In the genomic region with DNA sequence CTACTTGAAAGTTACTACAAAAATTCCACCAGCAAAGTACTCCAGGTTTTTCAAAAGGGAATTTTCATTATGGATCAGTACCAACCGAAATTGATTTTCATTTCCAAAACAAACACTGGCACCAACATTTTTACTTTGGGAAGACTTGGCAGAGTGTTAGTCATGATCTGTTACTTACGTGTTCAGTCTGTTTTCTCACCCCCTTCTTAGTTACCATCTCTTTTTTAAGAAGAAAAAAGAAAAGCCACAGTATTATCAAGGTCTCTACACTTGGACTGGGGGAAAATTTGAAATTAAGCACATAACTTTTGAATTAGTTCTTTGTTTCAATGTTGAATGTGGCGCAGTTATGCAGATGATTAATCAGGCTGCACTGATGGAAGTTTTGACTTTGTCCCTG, we compare ENCODE assay signal across 24 cellular contexts. TPM values are rescaled to one million over a fixed set of nuclear protein-coding genes. Genes with fewer than 3 reads are reported as not detected.
DNase-seq lines count a peak whose midpoint lies in the region; ATAC-seq and TF ChIP-seq lines count a peak whose summit lies in the region.
"Had no signal": no experiment of that assay in that cellular context is flagged by ENCODE, and none has a peak within 500 bp of the region (broad histone marks: within the 10 kb centered on the region; RNA-seq: fewer than 3 reads in every experiment).

No MANE protein-coding gene starts in this region.

- peaks cover 57 to 71% of the 10 kb centered on the region in 2 experiments for H3K36me3 ChIP-seq in SK-N-SH (replicated peaks in 1 of 2; ENCODE audit: control insufficient read depth in 1 of 2, insufficient read depth in 2 of 2, low read length in 1 of 2)
- H3K36me3 ChIP-seq in gastrocnemius medialis, result peaks cover 4 to 35% of the 10 kb centered on the region in 2 donors
- H3K36me3 ChIP-seq: thoracic aorta had no signal

- POLR2A ChIA-PET in SK-N-SH (lab: Yijun Ruan, JAX), result no interaction called here
- POLR2A ChIA-PET in WTC11 (lab: Charles Lee), result no interaction called here

- no peak for TF ChIP-seq RAD21 in SK-N-SH (IDR thresholded peaks at IDR 0.05; ENCODE audit: low read length)

- H3F3A ChIP-seq in SK-N-SH (replicated peaks; ENCODE audit: insufficient read depth), result peaks cover 31% of the 10 kb centered on the region

- H3K9me2 ChIP-seq in SK-N-SH, result no peaks in the 10 kb centered on the region

- H3K79me2 ChIP-seq in SK-N-SH (ENCODE audit: insufficient read depth), result no peaks in the 10 kb centered on the region

- no peak for TF ChIP-seq EP300 in SK-N-SH (IDR thresholded peaks at IDR 0.05; ENCODE audit: borderline replicate concordance in 1 of 2, low read depth in 1 of 2, low read length in 1 of 2)

- WGBS in SK-N-SH (ENCODE audit: low lambda C conversion rate), result 90% methylated on average over 3 of the region's 3 CpGs

- TF ChIP-seq CTCF in SK-N-SH (IDR thresholded peaks at IDR 0.05) (no peak), WTC11 (IDR thresholded peaks at IDR 0.05) (no peak), dorsolateral prefrontal cortex (IDR thresholded peaks at IDR 0.05 in 54 of 56, conservative IDR thresholded peaks at IDR 0.05 in 2 of 56; ENCODE audit: low read depth in 1 of 56, partially characterized antibody in 56 of 56) (no peak), gastrocnemius medialis (IDR thresholded peaks at IDR 0.05 in 4 of 5, conservative IDR thresholded peaks at IDR 0.05 in 1 of 5) (no peak)

- TF ChIP-seq POLR2A in gastrocnemius medialis (IDR thresholded peaks at IDR 0.05), result no peak

- in situ Hi-C loops in gastrocnemius medialis (cut with MboI; ENCODE audit: low sequenced_read_pairs in 4 of 4), result no loop called here

- no peak for ATAC-seq in SK-N-SH treated with all-trans-retinoic acid at 6 μM for 48 hours
- ATAC-seq in WTC11, result no peak
- no peak for ATAC-seq in gastrocnemius medialis
- ATAC-seq in GM18873 (IDR thresholded peaks at IDR 0.05; ENCODE audit: low FRiP score, unreplicated experiment), result no peak
- ATAC-seq: psoas muscle; stimulated activated effector memory CD8-positive, alpha-beta T cell treated with anti-CD3 and anti-CD28 coated beads, Interleukin-12 subunit alpha, Interleukin-12 subunit beta, amount 100 ng/mL, for 72 hours had no signal

- no peak overlapping the region for H2AFZ ChIP-seq in SK-N-SH (ENCODE audit: low read depth)

- H3K4me3 ChIP-seq in SK-N-SH (ENCODE audit: low read depth in 2 of 2, low read length in 1 of 2), result no peak overlapping the region
- no peak overlapping the region for H3K4me3 ChIP-seq in dorsolateral prefrontal cortex
- H3K4me3 ChIP-seq in gastrocnemius medialis, result no peak overlapping the region
- H3K4me3 ChIP-seq: Peyer's patch, psoas muscle, SJCRH30, skin epidermis, thoracic aorta had no signal

- intact Hi-C loops in dorsolateral prefrontal cortex (cut with DNase I) (no loop called here), gastrocnemius medialis (cut with DNase I; ENCODE audit: low total_unique reads) (no loop called here)

- H3K4me2 ChIP-seq in SK-N-SH, result no peak overlapping the region

- H4K20me1 ChIP-seq in SK-N-SH (ENCODE audit: insufficient read depth), result peaks cover 20% of the 10 kb centered on the region; the same call in 1 of the 2 replicates

- H3K27me3 ChIP-seq in SK-N-SH (ENCODE audit: insufficient read depth), result no peaks in the 10 kb centered on the region
- H3K27me3 ChIP-seq in dorsolateral prefrontal cortex, result peaks cover 0 to 20% (median 0%) of the 10 kb centered on the region in 45 donors
- H3K27me3 ChIP-seq in gastrocnemius medialis, result no peaks in the 10 kb centered on the region
- H3K27me3 ChIP-seq: Peyer's patch, SJCRH30 had no signal

- peak overlapping the region; percentile 28 to 44; a peak in 3 of 4 replicates for H3K27ac ChIP-seq in SK-N-SH (ENCODE audit: low read depth in 2 of 2, low read length in 1 of 2)
- peak overlapping the region in 40 of 59 donors; percentile 7 to 75 (median 45) for H3K27ac ChIP-seq in dorsolateral prefrontal cortex
- peak overlapping the region; percentile 13 to 37 (median 26) for H3K27ac ChIP-seq in gastrocnemius medialis
- H3K27ac ChIP-seq: 22Rv1, epithelial cell of prostate, Peyer's patch, psoas muscle, SJCRH30, skin epidermis had no signal

- peaks cover 34% of the 10 kb centered on the region for H3K36me3 Mint-ChIP-seq in WTC11

- CTCF ChIA-PET in SK-N-SH (lab: Yijun Ruan, JAX) (interaction anchor here (1.2 to 4.5 kb wide), 2 partner anchors 9 to 17 kb away, joined by 4 to 24 read pairs; no protein-coding TSS in a partner anchor), WTC11 (lab: Charles Lee) (no interaction called here)

- H3K4me1 ChIP-seq in SK-N-SH (ENCODE audit: control insufficient read depth in 1 of 2, insufficient read depth in 2 of 2, low read depth in 1 of 2, low read length in 1 of 2), result peaks cover 3 to 22% of the 10 kb centered on the region in 2 experiments; a peak in 3 of 4 replicates
- peaks cover 8 to 16% of the 10 kb centered on the region in 2 donors for H3K4me1 ChIP-seq in gastrocnemius medialis
- H3K4me1 ChIP-seq: Peyer's patch had no signal

- no peaks in the 10 kb centered on the region for H3K27me3 Mint-ChIP-seq in WTC11 (ENCODE audit: low read depth)
- H3K27me3 Mint-ChIP-seq: activated CD4-positive, alpha-beta T cell treated with anti-CD3 and anti-CD28 coated beads, Interleukin-2, amount 10 ng/mL, durations not matched to agents 24 days and 14 days; central memory CD8-positive, alpha-beta T cell had no signal

- H3K27ac Mint-ChIP-seq in WTC11, result peak overlapping the region; percentile 89
- H3K27ac Mint-ChIP-seq: activated CD4-positive, alpha-beta T cell treated with anti-CD3 and anti-CD28 coated beads, Interleukin-2, amount 10 ng/mL, durations not matched to agents 24 days and 14 days; T-helper 1 cell treated with Interleukin-12 subunit alpha and Interleukin-12 subunit beta and Interleukin-4 antibody, amounts not matched to agents 30 μg/mL and 1 μg/mL, for 36 hours had no signal

- DNase-seq in SK-N-SH (no peak), WTC11 (ENCODE audit: low spot score) (no peak), dorsolateral prefrontal cortex (no peak), gastrocnemius medialis (no peak), NK-92 (lab: John Stamatoyannopoulos, UW; ENCODE audit: unreplicated experiment) (no peak)
- no peak for DNase-seq in activated CD4-positive, alpha-beta T cell treated with anti-CD3 and anti-CD28 coated beads for 4 hours
- DNase-seq: activated CD4-positive, alpha-beta T cell treated with anti-CD3 and anti-CD28 coated beads, Interleukin-2, amount 10 ng/mL, durations not matched to agents 24 days and 14 days; activated effector memory CD4-positive, alpha-beta T cell treated with anti-CD3 and anti-CD28 coated beads, Interleukin-2, amount 50 U/mL, for 16 hours; amniotic stem cell; islet precursor cell; NCI-H510A; Peyer's patch; psoas muscle; SJCRH30; stimulated activated CD4-positive, alpha-beta T cell treated with anti-CD3 and anti-CD28 coated beads, Interleukin-2, amount 100 ng/mL, for 24 hours had no signal

- no peaks in the 10 kb centered on the region for H3K9me3 Mint-ChIP-seq in WTC11
- H3K9me3 Mint-ChIP-seq: activated CD4-positive, alpha-beta T cell treated with anti-CD3 and anti-CD28 coated beads, Interleukin-2, amount 10 ng/mL, durations not matched to agents 24 days and 14 days; central memory CD8-positive, alpha-beta T cell; stimulated activated effector memory CD8-positive, alpha-beta T cell treated with anti-CD3 and anti-CD28 coated beads, Interleukin-12 subunit alpha, Interleukin-12 subunit beta, amount 100 ng/mL, for 72 hours; T-helper 1 cell treated with Interleukin-12 subunit alpha and Interleukin-12 subunit beta and Interleukin-4 antibody, amounts not matched to agents 30 μg/mL and 1 μg/mL, for 36 hours had no signal

- peaks cover 48% of the 10 kb centered on the region for H3K4me1 Mint-ChIP-seq in WTC11
- H3K4me1 Mint-ChIP-seq: central memory CD8-positive, alpha-beta T cell; stimulated activated effector memory CD8-positive, alpha-beta T cell treated with anti-CD3 and anti-CD28 coated beads, Interleukin-12 subunit alpha, Interleukin-12 subunit beta, amount 100 ng/mL, for 72 hours had no signal

- H3K9me3 ChIP-seq in SK-N-SH (no peaks in the 10 kb centered on the region), gastrocnemius medialis (no peaks in the 10 kb centered on the region)
- H3K9me3 ChIP-seq: Peyer's patch, psoas muscle, SJCRH30, thoracic aorta had no signal

- H3K9ac ChIP-seq in SK-N-SH, result no peak overlapping the region

- H3K4me3 Mint-ChIP-seq in WTC11, result no peak overlapping the region
- H3K4me3 Mint-ChIP-seq: activated CD4-positive, alpha-beta T cell treated with anti-CD3 and anti-CD28 coated beads, Interleukin-2, amount 10 ng/mL, durations not matched to agents 24 days and 14 days; central memory CD8-positive, alpha-beta T cell; stimulated activated effector memory CD8-positive, alpha-beta T cell treated with anti-CD3 and anti-CD28 coated beads, Interleukin-12 subunit alpha, Interleukin-12 subunit beta, amount 100 ng/mL, for 72 hours; T-helper 1 cell treated with Interleukin-12 subunit alpha and Interleukin-12 subunit beta and Interleukin-4 antibody, amounts not matched to agents 30 μg/mL and 1 μg/mL, for 36 hours had no signal

TF ChIP-seq in SK-N-SH, 30 proteins besides CTCF, POLR2A, EP300 and RAD21 (continues in another document):
- TF ChIP-seq NRF1 (IDR thresholded peaks at IDR 0.05; ENCODE audit: low read depth, low read length), result no peak
- TF ChIP-seq SMC3 (IDR thresholded peaks at IDR 0.05; ENCODE audit: low read depth, low read length), result no peak
- no peak for TF ChIP-seq RCOR1 (IDR thresholded peaks at IDR 0.05; ENCODE audit: low read length)
- no peak for TF ChIP-seq TCF12 (IDR thresholded peaks at IDR 0.05)

TF ChIP-seq in WTC11, 78 proteins besides CTCF, POLR2A, EP300 and RAD21 (continues in another document):
- no peak for TF ChIP-seq FOXP1 (CRISPR knock-in tag; IDR thresholded peaks at IDR 0.05; ENCODE audit: borderline replicate concordance)
- no peak for TF ChIP-seq NR2C2 (CRISPR knock-in tag; IDR thresholded peaks at IDR 0.05)
- no peak for TF ChIP-seq RORB (CRISPR knock-in tag; IDR thresholded peaks at IDR 0.05)
- no peak for TF ChIP-seq EMX1 (CRISPR knock-in tag; IDR thresholded peaks at IDR 0.05)
- no peak for TF ChIP-seq JUN (CRISPR knock-in tag; IDR thresholded peaks at IDR 0.05)
- no peak for TF ChIP-seq FOXJ3 (CRISPR knock-in tag; IDR thresholded peaks at IDR 0.05; ENCODE audit: borderline replicate concordance)

RNA-seq across cellular contexts. Expression of gene RBBP7, which starts 27.5 kb away (rescaled TPM):
- polyA plus RNA-seq in SK-N-SH (2012; rRNA removed), result 172 and 198 TPM in 2 replicates
- 195 and 207 TPM in 2 replicates for polyA plus RNA-seq in SK-N-SH (2012; cell fraction: cytosol; rRNA removed)
- 166 and 203 TPM in 2 replicates for polyA plus RNA-seq in SK-N-SH (2012; cell fraction: nucleus; rRNA removed)
- total RNA-seq in WTC11 (2021) (113 to 120 TPM (median 118 TPM) in 3 replicates), dorsolateral prefrontal cortex (100 to 1,000 TPM in 7 of 120 experiments, 10 to 100 TPM in 113; 52.6 to 124 (median 81.9) TPM), gastrocnemius medialis (100 to 1,000 TPM in 3 of 4 donors, 10 to 100 TPM in 1; 95.0 to 325 (median 151) TPM)

RNA-seq across cellular contexts. Expression of gene TXLNG, which starts 56.4 kb away (rescaled TPM):
- 12.1 and 16.6 TPM in 2 replicates for polyA plus RNA-seq in SK-N-SH (2012; rRNA removed)
- polyA plus RNA-seq in SK-N-SH (2012; cell fraction: cytosol; rRNA removed), result 15.5 and 17.7 TPM in 2 replicates
- 14.6 and 28.0 TPM in 2 replicates for polyA plus RNA-seq in SK-N-SH (2012; cell fraction: nucleus; rRNA removed)
- total RNA-seq in WTC11 (2021) (30.0 to 31.6 TPM (median 31.1 TPM) in 3 replicates), dorsolateral prefrontal cortex (10 to 100 TPM; 10.9 to 20.8 (median 16.2) TPM), gastrocnemius medialis (10 to 100 TPM in 2 of 4 donors, 1 to 10 TPM in 2; 6.9 to 16.9 (median 9.6) TPM)
